ENCODE assay signal across 1 cellular context in genomic region chr20:50278684-50279531, GRCh38.
TF ChIP-seq lines count a peak whose summit lies in the region.

No MANE protein-coding gene starts in this region.

TF ChIP-seq in HepG2, 621 proteins besides CTCF, POLR2A, EP300 and RAD21 (continued from another document and continues in another):
- TF ChIP-seq MLXIP (CRISPR knock-in tag; IDR thresholded peaks at IDR 0.05; ENCODE audit: borderline replicate concordance), result no peak
- peak; percentile 72; the same call in 1 of the 2 replicates for TF ChIP-seq MEF2D (CRISPR knock-in tag; IDR thresholded peaks at IDR 0.05)
- peak; percentile 12; the same call in 1 of the 2 replicates for TF ChIP-seq SIN3B (IDR thresholded peaks at IDR 0.05; ENCODE audit: low read length)
- peak; percentile 3; the same call in 1 of the 2 replicates for TF ChIP-seq ZMYM2 (CRISPR knock-in tag; IDR thresholded peaks at IDR 0.05)
- TF ChIP-seq ZFP41 (CRISPR knock-in tag; IDR thresholded peaks at IDR 0.05; ENCODE audit: borderline replicate concordance), result no peak
- peak; percentile 74; the same call in 1 of the 2 replicates for TF ChIP-seq CAMTA2 (CRISPR knock-in tag; IDR thresholded peaks at IDR 0.05; ENCODE audit: borderline replicate concordance)
- peak; percentile 73 for TF ChIP-seq HIC2 (CRISPR knock-in tag; IDR thresholded peaks at IDR 0.05; ENCODE audit: low read depth)
- TF ChIP-seq HOXA3 (CRISPR knock-in tag; IDR thresholded peaks at IDR 0.05), result peak; percentile 76
- no peak for TF ChIP-seq ZNF569 (CRISPR knock-in tag; IDR thresholded peaks at IDR 0.05; ENCODE audit: borderline replicate concordance)
- TF ChIP-seq AGO2 (optimal IDR thresholded peaks at IDR 0.05; ENCODE audit: low read depth, low read length), result no peak
- no peak for TF ChIP-seq ATF6 (CRISPR knock-in tag; conservative IDR thresholded peaks at IDR 0.05)
- TF ChIP-seq ZNF792 (CRISPR knock-in tag; IDR thresholded peaks at IDR 0.05), result 0 out of 2 replicates have a peak, but pooled peaks have one; percentile 33
- TF ChIP-seq KDM2A (CRISPR knock-in tag; IDR thresholded peaks at IDR 0.05; ENCODE audit: borderline replicate concordance, low read depth), result peak; percentile 44; the same call in 1 of the 2 replicates
- TF ChIP-seq RERE (CRISPR knock-in tag; IDR thresholded peaks at IDR 0.05; ENCODE audit: low read depth), result no peak
- TF ChIP-seq ZNF20 (CRISPR knock-in tag; IDR thresholded peaks at IDR 0.05), result no peak
- peak; percentile 87 for TF ChIP-seq MED1 (CRISPR knock-in tag; IDR thresholded peaks at IDR 0.05)
- TF ChIP-seq SNAI1 (CRISPR knock-in tag; IDR thresholded peaks at IDR 0.05; ENCODE audit: borderline replicate concordance), result no peak
- TF ChIP-seq ARNTL (CRISPR knock-in tag; IDR thresholded peaks at IDR 0.05), result peak; percentile 32; the same call in 1 of the 2 replicates
- TF ChIP-seq, protein P1, sequence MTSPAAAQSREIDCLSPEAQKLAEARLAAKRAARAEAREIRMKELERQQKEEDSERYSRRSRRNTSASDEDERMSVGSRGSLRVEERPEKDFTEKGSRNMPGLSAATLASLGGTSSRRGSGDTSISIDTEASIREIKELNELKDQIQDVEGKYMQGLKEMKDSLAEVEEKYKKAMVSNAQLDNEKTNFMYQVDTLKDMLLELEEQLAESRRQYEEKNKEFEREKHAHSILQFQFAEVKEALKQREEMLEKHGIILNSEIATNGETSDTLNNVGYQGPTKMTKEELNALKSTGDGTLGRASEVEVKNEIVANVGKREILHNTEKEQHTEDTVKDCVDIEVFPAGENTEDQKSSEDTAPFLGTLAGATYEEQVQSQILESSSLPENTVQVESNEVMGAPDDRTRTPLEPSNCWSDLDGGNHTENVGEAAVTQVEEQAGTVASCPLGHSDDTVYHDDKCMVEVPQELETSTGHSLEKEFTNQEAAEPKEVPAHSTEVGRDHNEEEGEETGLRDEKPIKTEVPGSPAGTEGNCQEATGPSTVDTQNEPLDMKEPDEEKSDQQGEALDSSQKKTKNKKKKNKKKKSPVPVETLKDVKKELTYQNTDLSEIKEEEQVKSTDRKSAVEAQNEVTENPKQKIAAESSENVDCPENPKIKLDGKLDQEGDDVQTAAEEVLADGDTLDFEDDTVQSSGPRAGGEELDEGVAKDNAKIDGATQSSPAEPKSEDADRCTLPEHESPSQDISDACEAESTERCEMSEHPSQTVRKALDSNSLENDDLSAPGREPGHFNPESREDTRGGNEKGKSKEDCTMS (CRISPR knock-in tag; conservative IDR thresholded peaks at IDR 0.05), result no peak
- TF ChIP-seq ZBTB33 (CRISPR knock-in tag; IDR thresholded peaks at IDR 0.05), result peak; percentile 61; the same call in 1 of the 2 replicates
- TF ChIP-seq HNRNPK (IDR thresholded peaks at IDR 0.05; ENCODE audit: low read depth, low read length, poor library complexity, severe bottlenecking), result no peak
- TF ChIP-seq LBX2 (CRISPR knock-in tag; IDR thresholded peaks at IDR 0.05; ENCODE audit: borderline replicate concordance), result 0 out of 2 replicates have a peak, but pooled peaks have one; percentile 41
- TF ChIP-seq POLR2AphosphoS5 (IDR thresholded peaks at IDR 0.05; ENCODE audit: low read depth, low read length), result no peak
- TF ChIP-seq NFE2 (CRISPR knock-in tag; IDR thresholded peaks at IDR 0.05), result 0 out of 2 replicates have a peak, but pooled peaks have one; percentile 4
- peak; percentile 72; the same call in 1 of the 2 replicates for TF ChIP-seq ZSCAN31 (CRISPR knock-in tag; IDR thresholded peaks at IDR 0.05; ENCODE audit: low read depth)
- peak; percentile 68; the same call in 1 of the 2 replicates for TF ChIP-seq ZBTB7B (CRISPR knock-in tag; IDR thresholded peaks at IDR 0.05)
- no peak for TF ChIP-seq RARG (CRISPR knock-in tag; IDR thresholded peaks at IDR 0.05; ENCODE audit: low read depth)
- TF ChIP-seq ZNF513 (CRISPR knock-in tag; conservative IDR thresholded peaks at IDR 0.05), result no peak
- TF ChIP-seq ZNF556 (CRISPR knock-in tag; IDR thresholded peaks at IDR 0.05; ENCODE audit: borderline replicate concordance), result peak; percentile 76
- TF ChIP-seq THYN1 (CRISPR knock-in tag; IDR thresholded peaks at IDR 0.05; ENCODE audit: borderline replicate concordance, low read depth), result no peak
- TF ChIP-seq ARID2 (CRISPR knock-in tag; IDR thresholded peaks at IDR 0.05; ENCODE audit: borderline replicate concordance), result no peak
- no peak for TF ChIP-seq MAFF (IDR thresholded peaks at IDR 0.05; ENCODE audit: low read depth, low read length)
- TF ChIP-seq NCOR1 (IDR thresholded peaks at IDR 0.05; ENCODE audit: borderline replicate concordance, low read length), result peak; percentile 45; the same call in 1 of the 2 replicates
- peak; percentile 76; the same call in 1 of the 2 replicates for TF ChIP-seq KLF9 (CRISPR knock-in tag; IDR thresholded peaks at IDR 0.05; ENCODE audit: low read depth)
- TF ChIP-seq ZNF816 (CRISPR knock-in tag; IDR thresholded peaks at IDR 0.05; ENCODE audit: borderline replicate concordance), result no peak
- TF ChIP-seq NONO (IDR thresholded peaks at IDR 0.05), result no peak
- TF ChIP-seq NONO (CRISPR knock-in tag; conservative IDR thresholded peaks at IDR 0.05), result no peak
- TF ChIP-seq PRMT3 (CRISPR knock-in tag; IDR thresholded peaks at IDR 0.05; ENCODE audit: borderline replicate concordance, low read depth), result no peak
- TF ChIP-seq KAT7 (CRISPR knock-in tag; IDR thresholded peaks at IDR 0.05; ENCODE audit: borderline replicate concordance), result no peak
- TF ChIP-seq PTBP1 (IDR thresholded peaks at IDR 0.05; ENCODE audit: low read depth, low read length, poor library complexity, severe bottlenecking), result no peak
- TF ChIP-seq HOXD1 (CRISPR knock-in tag; IDR thresholded peaks at IDR 0.05), result no peak; the same call in 1 of the 2 replicates
- no peak for TF ChIP-seq ZNF451 (CRISPR knock-in tag; IDR thresholded peaks at IDR 0.05)
- TF ChIP-seq XBP1 (CRISPR knock-in tag; IDR thresholded peaks at IDR 0.05), result no peak
- TF ChIP-seq ZNF652 (CRISPR knock-in tag; IDR thresholded peaks at IDR 0.05; ENCODE audit: borderline replicate concordance, low read depth), result peak; percentile 97
- no peak for TF ChIP-seq ZBTB20 (CRISPR knock-in tag; IDR thresholded peaks at IDR 0.05; ENCODE audit: borderline replicate concordance, low read depth)
- TF ChIP-seq TSC22D2 (CRISPR knock-in tag; IDR thresholded peaks at IDR 0.05; ENCODE audit: borderline replicate concordance), result no peak
- TF ChIP-seq ELF4 (CRISPR knock-in tag; IDR thresholded peaks at IDR 0.05; ENCODE audit: borderline replicate concordance), result no peak
